In genomic region chr16:50234771-50235556, GRCh38 we compare ENCODE assay signal across 23 cellular contexts. TPM values are rescaled to one million over a fixed set of nuclear protein-coding genes. Genes with fewer than 3 reads are reported as not detected.
DNase-seq lines count a peak whose midpoint lies in the region; ATAC-seq, FAIRE-seq and TF ChIP-seq lines count a peak whose summit lies in the region.
"Had no signal": no experiment of that assay in that cellular context is flagged by ENCODE, and none has a peak within 500 bp of the region (broad histone marks: within the 10 kb centered on the region; RNA-seq: fewer than 3 reads in every experiment).

No MANE protein-coding gene starts in this region.

- H3K9me3 Mint-ChIP-seq in astrocyte (ENCODE audit: unreplicated experiment) (no peaks in the 10 kb centered on the region), immature natural killer cell (no peaks in the 10 kb centered on the region), type B pancreatic cell (no peaks in the 10 kb centered on the region)
- H3K9me3 Mint-ChIP-seq: activated naive CD4-positive, alpha-beta T cell treated with anti-CD3 and anti-CD28 coated beads, Interleukin-2, amount 10 ng/mL, durations not matched to agents 7 days and 5 days; naive B cell; T-helper 1 cell treated with Interleukin-12 subunit alpha and Interleukin-12 subunit beta and Interleukin-4 antibody, amounts not matched to agents 30 μg/mL and 1 μg/mL, for 36 hours had no signal

- H3K9me3 ChIP-seq in astrocyte (ENCODE audit: insufficient read depth, low read depth, low read length) (no peaks in the 10 kb centered on the region), uterus (no peaks in the 10 kb centered on the region)

- H3K4me1 Mint-ChIP-seq in astrocyte (ENCODE audit: low read depth, unreplicated experiment) = peaks cover 24% of the 10 kb centered on the region
- H3K4me1 Mint-ChIP-seq in immature natural killer cell = peaks cover 2 to 6% of the 10 kb centered on the region in 2 donors
- peaks cover 24% of the 10 kb centered on the region for H3K4me1 Mint-ChIP-seq in type B pancreatic cell (ENCODE audit: unreplicated experiment)
- H3K4me1 Mint-ChIP-seq: activated naive CD4-positive, alpha-beta T cell treated with anti-CD3 and anti-CD28 coated beads, Interleukin-2, amount 10 ng/mL, durations not matched to agents 7 days and 5 days; naive B cell had no signal

- H3K9ac ChIP-seq in astrocyte (ENCODE audit: low read length) = no peak overlapping the region

- no peak for ATAC-seq in HG02623 (IDR thresholded peaks at IDR 0.05; ENCODE audit: unreplicated experiment)
- ATAC-seq in GM18502 (IDR thresholded peaks at IDR 0.05; ENCODE audit: poor library complexity, unreplicated experiment) = no peak

- no peaks in the 10 kb centered on the region for H3K27me3 Mint-ChIP-seq in astrocyte (ENCODE audit: low read depth, unreplicated experiment)
- H3K27me3 Mint-ChIP-seq in immature natural killer cell (ENCODE audit: low read depth in 3 of 3) = no peaks in the 10 kb centered on the region
- no peaks in the 10 kb centered on the region for H3K27me3 Mint-ChIP-seq in type B pancreatic cell
- H3K27me3 Mint-ChIP-seq: naive B cell had no signal

- H3K27me3 ChIP-seq in astrocyte (ENCODE audit: insufficient read depth, low read length) = no peaks in the 10 kb centered on the region
- H3K27me3 ChIP-seq in uterus = no peaks in the 10 kb centered on the region
- H3K27me3 ChIP-seq: cardiac muscle cell, dorsolateral prefrontal cortex had no signal

- no peaks in the 10 kb centered on the region for H3K79me2 ChIP-seq in astrocyte (ENCODE audit: insufficient read depth, low read length)

- H3K27ac Mint-ChIP-seq in astrocyte (ENCODE audit: unreplicated experiment) (peak overlapping the region; percentile 37), immature natural killer cell (peak overlapping the region in 4 of 6 donors; percentile 5 to 17 (median 8)), type B pancreatic cell (peak overlapping the region; percentile 69)
- H3K27ac Mint-ChIP-seq: activated naive CD4-positive, alpha-beta T cell treated with anti-CD3 and anti-CD28 coated beads, Interleukin-2, amount 10 ng/mL, durations not matched to agents 7 days and 5 days; T-helper 1 cell treated with Interleukin-12 subunit alpha and Interleukin-12 subunit beta and Interleukin-4 antibody, amounts not matched to agents 30 μg/mL and 1 μg/mL, for 36 hours had no signal

- H3K36me3 Mint-ChIP-seq in astrocyte (ENCODE audit: low read depth, unreplicated experiment) (no peaks in the 10 kb centered on the region), immature natural killer cell (peaks cover 0 to 15% (median 5%) of the 10 kb centered on the region in 3 donors), type B pancreatic cell (no peaks in the 10 kb centered on the region)

- peak; percentile 65 for FAIRE-seq in astrocyte (lab: Jason Lieb, UNC)
- FAIRE-seq: H1 had no signal

- no peak overlapping the region for H2AFZ ChIP-seq in astrocyte (ENCODE audit: low read depth, low read length)

- peak overlapping the region; percentile 25 for H3K4me2 ChIP-seq in astrocyte (ENCODE audit: low read length)

- H3K27ac ChIP-seq in astrocyte (ENCODE audit: low read depth, low read length) = peak overlapping the region; percentile 37
- no peak overlapping the region for H3K27ac ChIP-seq in uterus
- H3K27ac ChIP-seq: 22Rv1, cardiac muscle cell, dorsolateral prefrontal cortex had no signal

- TF ChIP-seq CTCF in astrocyte (IDR thresholded peaks at IDR 0.05; ENCODE audit: insufficient read depth, low read depth, low read length) = no peak
- TF ChIP-seq CTCF in type B pancreatic cell (conservative IDR thresholded peaks at IDR 0.05) = no peak
- no peak for TF ChIP-seq CTCF in uterus (IDR thresholded peaks at IDR 0.05)

- no peaks in the 10 kb centered on the region for H3K36me3 ChIP-seq in astrocyte (ENCODE audit: insufficient read depth, low read length)
- no peaks in the 10 kb centered on the region for H3K36me3 ChIP-seq in uterus
- H3K36me3 ChIP-seq: cardiac muscle cell had no signal

- H3K4me3 Mint-ChIP-seq in astrocyte (ENCODE audit: unreplicated experiment) = no peak overlapping the region
- no peak overlapping the region for H3K4me3 Mint-ChIP-seq in immature natural killer cell
- H3K4me3 Mint-ChIP-seq in type B pancreatic cell = peak overlapping the region; percentile 40
- H3K4me3 Mint-ChIP-seq: activated naive CD4-positive, alpha-beta T cell treated with anti-CD3 and anti-CD28 coated beads, Interleukin-2, amount 10 ng/mL, durations not matched to agents 7 days and 5 days; naive B cell; T-helper 1 cell treated with Interleukin-12 subunit alpha and Interleukin-12 subunit beta and Interleukin-4 antibody, amounts not matched to agents 30 μg/mL and 1 μg/mL, for 36 hours had no signal

- TF ChIP-seq POLR2A in uterus (IDR thresholded peaks at IDR 0.05) = no peak

- H4K20me1 ChIP-seq in astrocyte (ENCODE audit: insufficient read depth, low read length) = no peaks in the 10 kb centered on the region

- H3K4me3 ChIP-seq in astrocyte (ENCODE audit: insufficient read depth, low read depth, low read length) = no peak overlapping the region
- H3K4me3 ChIP-seq in uterus = no peak overlapping the region
- H3K4me3 ChIP-seq: cardiac muscle cell, dorsolateral prefrontal cortex, lung had no signal

- intact Hi-C loops in uterus (cut with DNase I; ENCODE audit: low total_unique reads) = no loop called here

- H3K4me1 ChIP-seq in astrocyte (ENCODE audit: insufficient read depth, low read length) = peaks cover 18% of the 10 kb centered on the region
- no peaks in the 10 kb centered on the region for H3K4me1 ChIP-seq in uterus

- DNase-seq in DMS53 (lab: John Stamatoyannopoulos, UW) (peak; percentile 14), DMS53 treated with DMSO at 0.1 percent for 48 hours (lab: John Stamatoyannopoulos, UW; ENCODE audit: unreplicated experiment) (no peak), astrocyte (ENCODE audit: low read depth) (peak; percentile 75), immature natural killer cell (no peak), type B pancreatic cell (ENCODE audit: extremely low spot score, unreplicated experiment) (no peak), uterus (no peak)
- DNase-seq: activated CD4-positive, alpha-beta T cell treated with anti-CD3 and anti-CD28 coated beads, Interleukin-2, amount 50 U/mL, for 48 hours; activated naive CD4-positive, alpha-beta T cell treated with anti-CD3 and anti-CD28 coated beads, Interleukin-2, amount 10 ng/mL, durations not matched to agents 7 days and 5 days; activated T-cell treated with anti-CD3 and anti-CD28 coated beads for 4 hours; C1 segment of cervical spinal cord; dorsolateral prefrontal cortex; erythroblast; naive B cell; NCI-H1694 treated with DMSO at 0.1 percent for 48 hours; Right ventricle myocardium superior; stimulated activated CD4-positive, alpha-beta T cell treated with anti-CD3 and anti-CD28 coated beads, Interleukin-2, amount 100 ng/mL, for 48 hours had no signal

RNA-seq across cellular contexts. Expression of gene ADCY7, which starts 31.4 kb away (rescaled TPM):
- total RNA-seq in astrocyte (30.3 and 33.7 TPM in 2 replicates), type B pancreatic cell (ENCODE audit: low replicate concordance) (16.8 and 32.8 TPM in 2 replicates), uterus (10 to 100 TPM in 1 of 4 donors, 1 to 10 TPM in 3; 3.3 to 25.9 (median 6.6) TPM)
- 100 to 1,000 TPM in 2 of 3 donors, 10 to 100 TPM in 1; 97.6 to 209 (median 108) TPM for polyA plus RNA-seq in immature natural killer cell

Comparison
In these comparisons a context has a peak if more than half of its experiments do, and no peak if none do; other contexts are left out.
1. DNase-seq: peak in DMS53 (single experiment) and astrocyte (single experiment); none in DMS53 treated with DMSO at 0.1 percent for 48 hours (single experiment), immature natural killer cell (0 of 3), type B pancreatic cell (single experiment) and uterus (0 of 2).
2. H3K27ac Mint-ChIP-seq: peak in every context shown above with its lines; median percentile 69 in type B pancreatic cell; 37 in astrocyte; 8 in immature natural killer cell.